In the genomic region with DNA sequence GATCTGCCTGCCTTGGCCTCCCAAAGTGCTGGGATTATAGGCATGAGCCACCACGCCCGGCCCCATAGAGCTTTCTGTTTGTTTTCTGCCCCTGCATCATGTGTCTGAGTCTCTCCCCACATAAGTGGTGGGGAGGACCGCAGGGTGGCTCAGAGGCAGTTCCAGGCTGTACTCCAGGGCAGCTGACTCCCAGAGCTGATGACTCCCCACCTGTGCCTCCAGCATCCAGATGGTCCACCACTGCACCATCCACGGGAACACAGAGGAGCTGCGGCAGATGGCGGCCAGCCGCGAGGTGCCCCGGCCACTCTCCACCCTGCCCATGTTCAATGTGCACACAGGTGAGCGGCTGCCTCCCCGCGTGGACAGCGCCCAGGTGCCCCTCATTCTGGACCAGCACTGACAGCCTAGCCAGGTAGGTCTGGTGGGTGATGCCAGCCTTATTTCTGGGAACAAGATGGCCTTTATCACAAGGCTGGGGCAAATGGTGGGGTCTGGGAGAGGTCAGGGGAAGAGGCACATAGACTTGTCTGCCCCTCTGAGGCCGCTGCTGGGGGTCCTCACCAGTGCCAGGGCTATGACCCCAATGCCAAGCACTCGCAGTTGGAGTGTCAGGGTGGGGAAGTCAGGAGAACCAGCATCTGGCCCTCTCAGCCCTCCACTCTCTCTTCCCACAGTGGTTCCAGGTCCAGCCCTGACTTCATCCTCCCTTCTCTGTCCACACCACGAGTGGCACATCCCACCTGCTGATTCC, we compare ENCODE assay signal across 2 cellular contexts.
TF ChIP-seq lines count a peak whose summit lies in the region.

No MANE protein-coding gene starts in this region.

TF ChIP-seq in A549, 52 proteins besides CTCF, POLR2A, EP300 and RAD21:
- TF ChIP-seq ZFP36 (IDR thresholded peaks at IDR 0.05; ENCODE audit: borderline replicate concordance, partially characterized antibody), result no peak
- TF ChIP-seq, protein P1, sequence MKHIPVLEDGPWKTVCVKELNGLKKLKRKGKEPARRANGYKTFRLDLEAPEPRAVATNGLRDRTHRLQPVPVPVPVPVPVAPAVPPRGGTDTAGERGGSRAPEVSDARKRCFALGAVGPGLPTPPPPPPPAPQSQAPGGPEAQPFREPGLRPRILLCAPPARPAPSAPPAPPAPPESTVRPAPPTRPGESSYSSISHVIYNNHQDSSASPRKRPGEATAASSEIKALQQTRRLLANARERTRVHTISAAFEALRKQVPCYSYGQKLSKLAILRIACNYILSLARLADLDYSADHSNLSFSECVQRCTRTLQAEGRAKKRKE (CRISPR knock-in tag; IDR thresholded peaks at IDR 0.05; ENCODE audit: low read depth), result no peak
- TF ChIP-seq CHD4 (IDR thresholded peaks at IDR 0.05; ENCODE audit: borderline replicate concordance), result no peak
- no peak for TF ChIP-seq ESRRA (IDR thresholded peaks at IDR 0.05; ENCODE audit: borderline replicate concordance, low read length)

TF ChIP-seq in IMR-90, 13 proteins besides CTCF, POLR2A, EP300 and RAD21:
- TF ChIP-seq CEBPB (IDR thresholded peaks at IDR 0.05; ENCODE audit: low read depth, low read length) (no peak), MAZ (IDR thresholded peaks at IDR 0.05; ENCODE audit: borderline replicate concordance, low read depth, low read length) (peak; percentile 12; the same call in 1 of the 2 replicates)
